Comparison of ENCODE assay signal across 25 cellular contexts in the genomic region with DNA sequence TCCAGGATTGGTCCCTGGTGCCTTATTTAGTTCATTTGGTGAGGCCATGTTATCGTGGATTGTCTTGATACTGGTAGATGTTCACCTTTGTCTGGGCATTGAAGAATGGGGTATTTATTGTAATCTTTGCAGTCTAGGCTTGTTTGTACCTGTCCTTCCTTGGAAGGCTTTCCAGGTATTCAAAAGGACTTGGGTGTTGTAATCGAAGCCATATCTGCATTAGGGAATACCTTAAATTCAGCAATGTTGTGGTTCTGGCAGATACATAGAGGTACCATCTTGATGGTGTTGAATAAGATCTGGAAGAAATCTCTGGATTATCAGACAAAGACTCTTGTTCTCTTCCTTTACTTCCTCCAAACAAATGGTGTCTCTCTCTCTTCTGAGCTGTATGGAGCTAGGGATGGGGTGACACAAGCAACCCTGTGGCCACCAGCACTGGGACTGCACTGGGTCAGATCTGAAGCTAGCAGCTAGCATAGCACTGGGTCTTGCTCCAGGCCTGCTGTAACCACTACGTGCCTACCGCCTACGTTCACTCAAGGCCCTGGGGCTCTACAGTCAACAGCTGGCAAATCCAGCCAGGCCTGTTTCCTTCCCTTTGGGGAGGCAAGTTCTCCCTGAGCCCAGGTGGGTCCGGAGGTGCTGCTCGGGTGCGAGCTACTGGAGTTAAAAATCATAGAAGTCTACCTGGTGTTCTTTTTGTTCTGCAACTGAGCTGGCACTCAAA.
A peak's percentile ranks its signal among the peaks of the same experiment; 100 is the strongest.
DNase-seq lines count a peak whose midpoint lies in the region; ATAC-seq, FAIRE-seq and TF ChIP-seq lines count a peak whose summit lies in the region.
"Had no signal": no experiment of that assay in that cellular context is flagged by ENCODE, and none has a peak within 500 bp of the region (broad histone marks: within the 10 kb centered on the region; RNA-seq: fewer than 3 reads in every experiment).

No MANE protein-coding gene starts in this region.

- POLR2A ChIA-PET in Caco-2 (lab: Charles Lee): no interaction called here
- POLR2A ChIA-PET in K562 (lab: Yijun Ruan, JAX): interaction anchor here (0.5 to 3.8 kb wide), 5 partner anchors 9 to 261 kb away, joined by 3 to 14 read pairs (median 4); a partner anchor contains a TSS

- TF ChIP-seq CTCF in Caco-2 (IDR thresholded peaks at IDR 0.05; ENCODE audit: insufficient read depth in 1 of 2, low read depth in 1 of 2, low read length in 1 of 2, severe bottlenecking in 1 of 2, unreplicated experiment in 1 of 2) (no peak), K562 (IDR thresholded peaks at IDR 0.05 in 2 of 3, conservative IDR thresholded peaks at IDR 0.05 in 1 of 3; ENCODE audit: insufficient read depth in 2 of 3, low read depth in 1 of 3, low read length in 3 of 3) (no peak), right atrium auricular region (IDR thresholded peaks at IDR 0.05) (no peak)

- no peak overlapping the region for H2BK5ac ChIP-seq in neuronal stem cell (ENCODE audit: low read length)

- in situ Hi-C loops in K562 (cut with MboI): no loop called here

- no peak overlapping the region for H2BK120ac ChIP-seq in neuronal stem cell (ENCODE audit: low read depth, low read length)

- no peaks in the 10 kb centered on the region for H3K27me3 Mint-ChIP-seq in Caco-2 (ENCODE audit: insufficient read depth, unreplicated experiment)

- peak overlapping the region; percentile 42 for H3K27ac Mint-ChIP-seq in Caco-2 (ENCODE audit: unreplicated experiment)
- H3K27ac Mint-ChIP-seq: CD4-positive, CD25-positive, alpha-beta regulatory T cell had no signal

- no peak overlapping the region for H3K9ac ChIP-seq in K562 (ENCODE audit: insufficient read depth in 1 of 2, low read depth in 2 of 2, low read length in 2 of 2)
- no peak overlapping the region for H3K9ac ChIP-seq in neuronal stem cell (ENCODE audit: low read depth, low read length, poor library complexity)
- H3K9ac ChIP-seq: BLaER1, GM23248 had no signal

- H3K9me1 ChIP-seq in K562 (ENCODE audit: control insufficient read depth, insufficient read depth, low read length): no peaks in the 10 kb centered on the region

- CTCF ChIA-PET in Caco-2 (lab: Charles Lee): no interaction called here
- CTCF ChIA-PET in K562 (lab: Yijun Ruan, JAX; ENCODE audit: low intra/inter-chr PET ratio): no interaction called here

- no peaks in the 10 kb centered on the region for H3K79me2 ChIP-seq in K562 (ENCODE audit: control insufficient read depth, insufficient read depth, low read length)

- H2AFZ ChIP-seq in K562 (ENCODE audit: low read depth, low read length) (0 out of 2 replicates have a peak overlapping the region, but pooled peaks have one; percentile 29), neuronal stem cell (ENCODE audit: low read length) (no peak overlapping the region)
- H2AFZ ChIP-seq: GM23248 had no signal

- TF ChIP-seq RAD21 in K562 (CRISPR knock-in tag; conservative IDR thresholded peaks at IDR 0.05 in 1 of 2, IDR thresholded peaks at IDR 0.05 in 1 of 2): no peak

- TF ChIP-seq POLR2A in K562 (conservative IDR thresholded peaks at IDR 0.05) (no peak), GM18505 (IDR thresholded peaks at IDR 0.05; ENCODE audit: borderline replicate concordance, extremely low read depth, insufficient read depth, insufficient read length) (no peak)

- H3K36me3 Mint-ChIP-seq in Caco-2 (ENCODE audit: insufficient read depth, unreplicated experiment): no peaks in the 10 kb centered on the region
- H3K36me3 Mint-ChIP-seq: CD4-positive, CD25-positive, alpha-beta regulatory T cell had no signal

- no peak for DNase-seq in Caco-2
- no peak for DNase-seq in K562 (ENCODE audit: extremely low read depth in 1 of 4, low spot score in 3 of 4)
- DNase-seq in epithelial cell of prostate (ENCODE audit: low read depth, low spot score): peak; percentile 10
- no peak for DNase-seq in neuronal stem cell (ENCODE audit: low spot score)
- no peak for DNase-seq in right atrium auricular region (ENCODE audit: low spot score)
- no peak for DNase-seq in HPDE6-E6E7 (ENCODE audit: extremely low spot score)
- no peak for DNase-seq in AML-193 (lab: John Stamatoyannopoulos, UW)
- DNase-seq: 8988T; ACHN; CD4-positive, CD25-positive, alpha-beta regulatory T cell; GM23248; H9; KBM-7; MG63; NCI-H1694; NCI-H2081; NCI-H226; NCI-H510A; NCI-H69 had no signal

- H3K27ac ChIP-seq in K562 (ENCODE audit: extremely low read depth, low read depth, low read length) (no peak overlapping the region), epithelial cell of prostate (peak overlapping the region; percentile 0), neuronal stem cell (replicated peaks; ENCODE audit: low read length) (no peak overlapping the region), right atrium auricular region (no peak overlapping the region)
- H3K27ac ChIP-seq: BLaER1, GM23248 had no signal

- intact Hi-C loops in Caco-2 (cut with micrococcal nuclease; ENCODE audit: unreplicated experiment): no loop called here
- intact Hi-C loops in K562 (cut with micrococcal nuclease): no loop called here

- H3K4me1 ChIP-seq in Caco-2: no peaks in the 10 kb centered on the region
- H3K4me1 ChIP-seq in K562 (replicated peaks in 1 of 2; ENCODE audit: control insufficient read depth in 2 of 2, insufficient read depth in 2 of 2, low read length in 2 of 2): peaks cover 0 to 19% of the 10 kb centered on the region in 2 experiments; a peak in 4 of 5 replicates
- no peaks in the 10 kb centered on the region for H3K4me1 ChIP-seq in neuronal stem cell (ENCODE audit: control insufficient read depth in 2 of 2, insufficient read depth in 1 of 2, low read depth in 1 of 2, low read length in 2 of 2)
- H3K4me1 ChIP-seq in right atrium auricular region: no peaks in the 10 kb centered on the region

- no peak for FAIRE-seq in K562 (lab: Jason Lieb, UNC)
- FAIRE-seq: D721Med, HTR-8/SVneo had no signal

- H4K91ac ChIP-seq in neuronal stem cell (ENCODE audit: low read depth, low read length, poor library complexity): no peak overlapping the region

- no peak for TF ChIP-seq EP300 in K562 (IDR thresholded peaks at IDR 0.05; ENCODE audit: low read length)

- H2BK15ac ChIP-seq in neuronal stem cell (ENCODE audit: low read length): peak overlapping the region; percentile 64

- H3K14ac ChIP-seq in neuronal stem cell (ENCODE audit: low read length): no peak overlapping the region

- H3K4ac ChIP-seq in neuronal stem cell (ENCODE audit: low read length): no peak overlapping the region

- no peak overlapping the region for H4K8ac ChIP-seq in neuronal stem cell (ENCODE audit: low read depth, low read length)

- no peaks in the 10 kb centered on the region for H3K36me3 ChIP-seq in Caco-2 (ENCODE audit: control insufficient read depth, insufficient read depth, low read length)
- H3K36me3 ChIP-seq in K562 (ENCODE audit: control insufficient read depth, insufficient read depth, low read length): no peaks in the 10 kb centered on the region
- H3K36me3 ChIP-seq in neuronal stem cell (replicated peaks in 1 of 2; ENCODE audit: control insufficient read depth in 2 of 2, insufficient read depth in 2 of 2, low read length in 2 of 2): no peaks in the 10 kb centered on the region
- no peaks in the 10 kb centered on the region for H3K36me3 ChIP-seq in right atrium auricular region
- H3K36me3 ChIP-seq: BLaER1, MG63 had no signal

- H3K79me1 ChIP-seq in neuronal stem cell (ENCODE audit: low read depth, low read length): no peaks in the 10 kb centered on the region

- H3K9me3 Mint-ChIP-seq in Caco-2 (ENCODE audit: unreplicated experiment): peaks cover 18% of the 10 kb centered on the region

- no peak; the same call in 2 of the 3 replicates for ATAC-seq in K562
- ATAC-seq in GM18505 (IDR thresholded peaks at IDR 0.05; ENCODE audit: unreplicated experiment): no peak
- ATAC-seq: Panc1, SK-N-SH treated with all-trans-retinoic acid at 6 μM for 48 hours had no signal

- no peaks in the 10 kb centered on the region for H3K4me1 Mint-ChIP-seq in Caco-2 (ENCODE audit: low read depth, unreplicated experiment)
- H3K4me1 Mint-ChIP-seq: CD4-positive, CD25-positive, alpha-beta regulatory T cell; H9 had no signal

- H3K4me2 ChIP-seq in K562 (ENCODE audit: insufficient read depth, low read length) (no peak overlapping the region), neuronal stem cell (ENCODE audit: insufficient read depth, low read length, poor library complexity, severe bottlenecking) (no peak overlapping the region)
- H3K4me2 ChIP-seq: BLaER1 had no signal

- no peak overlapping the region for H3K4me3 ChIP-seq in Caco-2 (ENCODE audit: low read depth, low read length)
- H3K4me3 ChIP-seq in K562: no peak overlapping the region
- H3K4me3 ChIP-seq in neuronal stem cell (ENCODE audit: low read length in 2 of 2): peak overlapping the region in 1 of 2 donors; percentile 70
- no peak overlapping the region for H3K4me3 ChIP-seq in right atrium auricular region
- H3K4me3 ChIP-seq: BLaER1, GM23248, MG63 had no signal

- H4K20me1 ChIP-seq in K562 (replicated peaks; ENCODE audit: control insufficient read depth, insufficient read depth, low read length): no peaks in the 10 kb centered on the region
- H4K20me1 ChIP-seq: BLaER1 had no signal

- H3K27me3 ChIP-seq in Caco-2 (replicated peaks; ENCODE audit: control insufficient read depth, insufficient read depth, low read length) (no peaks in the 10 kb centered on the region), K562 (ENCODE audit: control insufficient read depth in 2 of 2, insufficient read depth in 2 of 2, low read length in 2 of 2) (no peaks in the 10 kb centered on the region), neuronal stem cell (ENCODE audit: control insufficient read depth in 3 of 3, insufficient read depth in 3 of 3, low read depth in 1 of 3, low read length in 3 of 3) (no peaks in the 10 kb centered on the region), right atrium auricular region (no peaks in the 10 kb centered on the region)
- H3K27me3 ChIP-seq: BLaER1, MG63 had no signal

- H3K23ac ChIP-seq in neuronal stem cell (ENCODE audit: low read depth, low read length, poor library complexity): no peak overlapping the region

- no peak overlapping the region for H3K4me3 Mint-ChIP-seq in Caco-2 (ENCODE audit: unreplicated experiment)
- H3K4me3 Mint-ChIP-seq: H9 had no signal

- H3K18ac ChIP-seq in neuronal stem cell (ENCODE audit: low read length): peak overlapping the region; percentile 41

- H3K9me3 ChIP-seq in Caco-2 (peaks cover 4% of the 10 kb centered on the region; the same call in 1 of the 2 replicates), K562 (replicated peaks; ENCODE audit: control insufficient read depth, insufficient read depth, low read depth, low read length) (no peaks in the 10 kb centered on the region; the same call in 1 of the 2 replicates), neuronal stem cell (replicated peaks in 1 of 2; ENCODE audit: control insufficient read depth in 2 of 2, insufficient read depth in 1 of 2, low read depth in 1 of 2, low read length in 2 of 2) (peaks cover 0 to 3% of the 10 kb centered on the region in 2 donors), right atrium auricular region (no peaks in the 10 kb centered on the region)
- H3K9me3 ChIP-seq: BLaER1, MG63 had no signal

- WGBS in K562 (ENCODE audit: insufficient coverage, low coverage, missing lambda C conversion rate): 74% methylated on average over 8 of the region's 8 CpGs
- no CpG with 5 or more reads among the region's 8 CpGs for WGBS in neuronal stem cell (ENCODE audit: extremely low coverage in 2 of 2, insufficient read length in 2 of 2, insufficient replicate concordance in 1 of 2), 2 donors

- peak overlapping the region; percentile 34 for H2AK5ac ChIP-seq in neuronal stem cell (ENCODE audit: low read depth, low read length)

- no peak overlapping the region for H2BK12ac ChIP-seq in neuronal stem cell (ENCODE audit: low read length)

- BruUV-seq in Caco-2 (replicated peaks; lab: Mats Ljungman, UMichigan): no TSS peak
- BruUV-seq in K562 (replicated peaks; lab: Mats Ljungman, UMichigan): no TSS peak
